Comparison of ENCODE assay signal across 9 cellular contexts in the genomic region with DNA sequence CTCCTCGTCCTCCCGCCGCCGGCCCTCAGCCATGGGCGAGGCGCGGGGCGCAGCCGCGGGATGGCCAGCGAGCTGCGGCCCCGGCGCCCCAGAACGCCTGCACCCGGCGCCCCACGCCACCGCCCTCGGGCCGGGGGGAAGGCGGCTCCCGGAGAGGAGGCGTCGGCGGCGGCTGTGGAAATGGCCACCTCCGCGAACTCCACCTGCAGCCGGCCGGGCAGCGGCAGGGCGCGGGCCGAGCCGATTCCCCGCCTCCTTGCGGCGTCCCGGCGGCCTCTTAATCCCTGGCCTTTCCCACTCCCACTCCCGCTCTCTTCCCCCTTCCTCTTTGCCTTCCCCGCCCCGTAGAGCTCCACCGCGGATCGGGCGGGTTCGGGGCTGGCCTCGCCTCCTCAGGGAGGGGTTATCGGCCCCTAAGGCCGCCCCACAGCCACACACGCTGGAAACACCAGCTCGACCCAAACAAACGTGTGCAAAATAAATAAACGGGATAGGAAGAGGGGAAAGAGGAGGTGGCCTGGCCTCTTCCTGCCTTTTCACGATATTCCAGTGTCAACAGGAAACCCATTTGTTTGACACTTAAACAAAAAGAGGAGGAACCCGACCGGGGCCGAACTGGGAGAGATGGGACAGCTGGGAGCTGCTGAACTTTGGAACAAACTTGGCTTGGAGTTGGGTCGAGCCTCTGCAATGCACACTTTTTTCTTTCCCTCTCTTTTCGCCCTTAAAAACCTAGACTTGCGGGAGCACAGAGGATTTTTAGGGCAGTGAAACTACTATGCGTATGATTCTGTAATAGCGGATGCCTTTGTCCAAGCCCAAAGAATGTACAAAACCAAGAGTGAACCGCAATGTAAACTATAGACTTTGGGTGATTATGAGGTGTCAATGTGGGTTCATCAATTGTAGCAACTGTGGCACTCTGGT. TPM values are rescaled to one million over a fixed set of nuclear protein-coding genes. Genes with fewer than 3 reads are reported as not detected.
A peak's percentile ranks its signal among the peaks of the same experiment; 100 is the strongest.
DNase-seq lines count a peak whose midpoint lies in the region; ATAC-seq, FAIRE-seq and TF ChIP-seq lines count a peak whose summit lies in the region.
"Had no signal": no experiment of that assay in that cellular context is flagged by ENCODE, and none has a peak within 500 bp of the region (broad histone marks: within the 10 kb centered on the region; RNA-seq: fewer than 3 reads in every experiment).

A gene with protein sequence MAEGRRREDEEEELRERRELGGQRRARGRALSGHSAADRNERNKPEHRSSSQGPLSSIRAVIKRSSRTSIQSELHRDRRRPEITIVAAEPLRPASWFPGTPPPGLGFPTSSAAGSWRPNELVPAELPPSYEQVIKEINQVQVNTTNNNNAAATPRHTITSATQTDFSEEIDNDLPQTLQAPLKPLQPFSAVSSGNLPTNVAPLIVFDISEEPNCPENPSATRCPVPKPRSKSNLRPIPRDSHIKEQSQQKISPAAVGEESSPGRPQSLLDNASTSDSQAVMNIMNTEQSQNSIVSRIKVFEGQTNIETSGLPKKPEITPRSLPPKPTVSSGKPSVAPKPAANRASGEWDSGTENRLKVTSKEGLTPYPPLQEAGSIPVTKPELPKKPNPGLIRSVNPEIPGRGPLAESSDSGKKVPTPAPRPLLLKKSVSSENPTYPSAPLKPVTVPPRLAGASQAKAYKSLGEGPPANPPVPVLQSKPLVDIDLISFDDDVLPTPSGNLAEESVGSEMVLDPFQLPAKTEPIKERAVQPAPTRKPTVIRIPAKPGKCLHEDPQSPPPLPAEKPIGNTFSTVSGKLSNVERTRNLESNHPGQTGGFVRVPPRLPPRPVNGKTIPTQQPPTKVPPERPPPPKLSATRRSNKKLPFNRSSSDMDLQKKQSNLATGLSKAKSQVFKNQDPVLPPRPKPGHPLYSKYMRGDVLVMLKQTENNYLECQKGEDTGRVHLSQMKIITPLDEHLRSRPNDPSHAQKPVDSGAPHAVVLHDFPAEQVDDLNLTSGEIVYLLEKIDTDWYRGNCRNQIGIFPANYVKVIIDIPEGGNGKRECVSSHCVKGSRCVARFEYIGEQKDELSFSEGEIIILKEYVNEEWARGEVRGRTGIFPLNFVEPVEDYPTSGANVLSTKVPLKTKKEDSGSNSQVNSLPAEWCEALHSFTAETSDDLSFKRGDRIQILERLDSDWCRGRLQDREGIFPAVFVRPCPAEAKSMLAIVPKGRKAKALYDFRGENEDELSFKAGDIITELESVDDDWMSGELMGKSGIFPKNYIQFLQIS (minus strand): TSS at position 286 of the 927 bp plus-strand sequence. CDS start 253 bp downstream, at position 33.

- 6 to 7% methylated on average over 64 to 66 of the region's 66 CpGs for WGBS in heart right ventricle, 2 donors
- WGBS in pancreas, 2 donors: 7 to 12% methylated on average over 36 to 66 of the region's 66 CpGs

- H3K27me3 ChIP-seq in heart right ventricle (peaks cover 0 to 35% (median 0%) of the 10 kb centered on the region in 7 donors), pancreas (no peaks in the 10 kb centered on the region)

- H3K4me3 ChIP-seq in heart right ventricle (peak within 1 kb of the TSS; percentile 40 to 93 (median 80)), pancreas (peak within 1 kb of the TSS; percentile 68 to 76 (median 72))

- FAIRE-seq in pancreas (lab: Jason Lieb, UNC): no peak

- TF ChIP-seq CTCF in heart right ventricle (IDR thresholded peaks at IDR 0.05) (peak in 3 of 9 donors; percentile 25 to 39 (median 35)), pancreas (IDR thresholded peaks at IDR 0.05) (no peak)

- intact Hi-C loops in heart right ventricle (cut with DNase I) (loop anchor here in 2 of 10 donors (2.0 to 10.0 kb wide), 3 partner anchors 37 to 121 kb away; no protein-coding TSS in a partner anchor), pancreas (cut with DNase I) (no loop called here)

- in situ Hi-C loops in G401 (cut with HindIII; ENCODE audit: low sequenced_read_pairs): no loop called here

- peak; percentile 91 to 95 (median 92) for ATAC-seq in heart right ventricle
- peak; percentile 82 to 92 (median 88) for ATAC-seq in pancreas

- H3K4me1 ChIP-seq in heart right ventricle (peaks cover 4 to 40% (median 30%) of the 10 kb centered on the region in 9 donors), pancreas (peaks cover 0 to 12% (median 10%) of the 10 kb centered on the region in 3 donors)

- H3K27ac ChIP-seq in angular gyrus (ENCODE audit: low read depth, low read length): peak within 1 kb of the TSS; percentile 55
- H3K27ac ChIP-seq in heart right ventricle: peak within 1 kb of the TSS; percentile 81 to 98 (median 94)
- peak within 1 kb of the TSS; percentile 61 to 87 (median 80) for H3K27ac ChIP-seq in pancreas

- H3K9me3 ChIP-seq in heart right ventricle: no peaks in the 10 kb centered on the region
- H3K9me3 ChIP-seq in pancreas: no peaks in the 10 kb centered on the region

- H3K36me3 ChIP-seq in heart right ventricle: no peaks in the 10 kb centered on the region
- H3K36me3 ChIP-seq in pancreas: no peaks in the 10 kb centered on the region

- DNase-seq in G401 (ENCODE audit: low spot score) (peak; percentile 73), NCI-H1105 treated with DMSO at 0.1 percent for 48 hours (lab: John Stamatoyannopoulos, UW) (peak; percentile 39), heart right ventricle (peak; percentile 77 to 81), pancreas (peak; percentile 72 to 87 (median 77))
- DNase-seq in stimulated activated CD4-positive, alpha-beta T cell treated with anti-CD3 and anti-CD28 coated beads, Interleukin-4, amount 100 ng/mL, for 4 hours: no peak
- DNase-seq in effector CD4-positive, alpha-beta T cell: no peak
- no peak for DNase-seq in activated effector memory CD4-positive, alpha-beta T cell treated with anti-CD3 and anti-CD28 coated beads, Interleukin-2, amount 50 U/mL, for 16 hours

RNA-seq across cellular contexts. Expression of the gene that starts here (rescaled TPM):
- 17.7 and 23.3 TPM in 2 replicates for total RNA-seq in G401 (2014; rRNA removed; shearing (Covaris generic))
- total RNA-seq in heart right ventricle (100 to 1,000 TPM in 9 of 10 donors, 10 to 100 TPM in 1; 97.4 to 175 (median 123) TPM), pancreas (10 to 100 TPM; 11.9 to 34.5 (median 14.6) TPM)
- polyA plus RNA-seq in heart right ventricle (10 to 100 TPM; 32.4 to 71.8 TPM), pancreas (10 to 100 TPM; 12.3 to 13.1 TPM)
- total RNA-seq: T-helper 2 cell treated with Interferon-gamma antibody and Interleukin-4, amounts not matched to agents 100 ng/mL and 5 ng/mL, for 36 hours had no signal

Comparison
In these comparisons a context has a peak if more than half of its experiments do, and no peak if none do; other contexts are left out.
1. DNase-seq: peak in G401 (single experiment), NCI-H1105 treated with DMSO at 0.1 percent for 48 hours (single experiment), heart right ventricle (2 of 2) and pancreas (6 of 6); none in stimulated activated CD4-positive, alpha-beta T cell treated with anti-CD3 and anti-CD28 coated beads, Interleukin-4, amount 100 ng/mL, for 4 hours (0 of 2), effector CD4-positive, alpha-beta T cell (single experiment) and activated effector memory CD4-positive, alpha-beta T cell treated with anti-CD3 and anti-CD28 coated beads, Interleukin-2, amount 50 U/mL, for 16 hours (single experiment).
2. Peak in every context shown above with its lines, with median percentiles within 50 percentile points of each other: H3K27ac ChIP-seq.